ENCODE assay signal across 1 cellular context in the genomic region with DNA sequence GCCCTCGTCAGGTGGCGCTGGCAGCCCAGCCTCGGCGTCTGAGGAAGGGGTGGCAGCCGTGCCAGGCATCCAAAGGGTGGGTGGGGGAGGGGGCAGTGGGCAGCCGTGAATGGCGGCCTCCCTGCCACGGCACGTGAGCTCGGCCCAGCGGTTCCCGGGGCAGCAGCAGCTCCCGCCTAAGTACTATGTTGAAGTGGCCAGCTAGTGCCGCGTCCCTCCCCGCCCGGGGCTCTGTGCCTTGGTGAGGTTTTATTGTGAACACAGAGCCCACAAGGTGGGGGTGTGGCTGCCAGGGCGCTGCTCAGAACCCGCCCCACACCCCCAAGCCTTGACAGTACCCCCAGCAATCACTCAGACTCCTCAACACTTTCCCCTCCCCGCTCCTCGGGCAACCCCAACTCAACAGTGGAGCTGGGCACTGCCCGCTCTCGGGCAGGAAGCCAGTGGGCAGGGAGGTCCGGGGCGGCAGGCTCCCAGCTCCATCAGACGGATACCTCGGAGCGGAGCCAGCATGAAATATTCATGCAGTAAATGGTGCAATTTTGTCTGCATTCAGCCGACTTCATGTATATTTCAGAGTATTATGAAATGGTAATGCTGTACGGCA.
TF ChIP-seq lines count a peak whose summit lies in the region.

No MANE protein-coding gene starts in this region.

TF ChIP-seq in SK-N-SH treated with all-trans-retinoic acid at 6 μM for 48 hours, 23 proteins besides CTCF, POLR2A, EP300 and RAD21 (continued from another document):
- TF ChIP-seq, protein P1, sequence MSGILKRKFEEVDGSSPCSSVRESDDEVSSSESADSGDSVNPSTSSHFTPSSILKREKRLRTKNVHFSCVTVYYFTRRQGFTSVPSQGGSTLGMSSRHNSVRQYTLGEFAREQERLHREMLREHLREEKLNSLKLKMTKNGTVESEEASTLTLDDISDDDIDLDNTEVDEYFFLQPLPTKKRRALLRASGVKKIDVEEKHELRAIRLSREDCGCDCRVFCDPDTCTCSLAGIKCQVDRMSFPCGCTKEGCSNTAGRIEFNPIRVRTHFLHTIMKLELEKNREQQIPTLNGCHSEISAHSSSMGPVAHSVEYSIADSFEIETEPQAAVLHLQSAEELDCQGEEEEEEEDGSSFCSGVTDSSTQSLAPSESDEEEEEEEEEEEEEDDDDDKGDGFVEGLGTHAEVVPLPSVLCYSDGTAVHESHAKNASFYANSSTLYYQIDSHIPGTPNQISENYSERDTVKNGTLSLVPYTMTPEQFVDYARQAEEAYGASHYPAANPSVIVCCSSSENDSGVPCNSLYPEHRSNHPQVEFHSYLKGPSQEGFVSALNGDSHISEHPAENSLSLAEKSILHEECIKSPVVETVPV (CRISPR knock-in tag; IDR thresholded peaks at IDR 0.05), result no peak
- TF ChIP-seq ESRRG (CRISPR knock-in tag; IDR thresholded peaks at IDR 0.05) (no peak), RARB (CRISPR knock-in tag; IDR thresholded peaks at IDR 0.05) (no peak), SNAI2 (CRISPR knock-in tag; IDR thresholded peaks at IDR 0.05) (no peak), ZFP3 (CRISPR knock-in tag; IDR thresholded peaks at IDR 0.05) (no peak)
- TF ChIP-seq, protein P2, sequence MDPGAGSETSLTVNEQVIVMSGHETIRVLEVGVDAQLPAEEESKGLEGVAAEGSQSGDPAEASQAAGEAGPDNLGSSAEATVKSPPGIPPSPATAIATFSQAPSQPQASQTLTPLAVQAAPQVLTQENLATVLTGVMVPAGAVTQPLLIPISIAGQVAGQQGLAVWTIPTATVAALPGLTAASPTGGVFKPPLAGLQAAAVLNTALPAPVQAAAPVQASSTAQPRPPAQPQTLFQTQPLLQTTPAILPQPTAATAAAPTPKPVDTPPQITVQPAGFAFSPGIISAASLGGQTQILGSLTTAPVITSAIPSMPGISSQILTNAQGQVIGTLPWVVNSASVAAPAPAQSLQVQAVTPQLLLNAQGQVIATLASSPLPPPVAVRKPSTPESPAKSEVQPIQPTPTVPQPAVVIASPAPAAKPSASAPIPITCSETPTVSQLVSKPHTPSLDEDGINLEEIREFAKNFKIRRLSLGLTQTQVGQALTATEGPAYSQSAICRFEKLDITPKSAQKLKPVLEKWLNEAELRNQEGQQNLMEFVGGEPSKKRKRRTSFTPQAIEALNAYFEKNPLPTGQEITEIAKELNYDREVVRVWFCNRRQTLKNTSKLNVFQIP (CRISPR knock-in tag; IDR thresholded peaks at IDR 0.05; ENCODE audit: borderline replicate concordance, low read depth), result no peak
